20 cellular contexts compared by ENCODE assay signal in the genomic region with DNA sequence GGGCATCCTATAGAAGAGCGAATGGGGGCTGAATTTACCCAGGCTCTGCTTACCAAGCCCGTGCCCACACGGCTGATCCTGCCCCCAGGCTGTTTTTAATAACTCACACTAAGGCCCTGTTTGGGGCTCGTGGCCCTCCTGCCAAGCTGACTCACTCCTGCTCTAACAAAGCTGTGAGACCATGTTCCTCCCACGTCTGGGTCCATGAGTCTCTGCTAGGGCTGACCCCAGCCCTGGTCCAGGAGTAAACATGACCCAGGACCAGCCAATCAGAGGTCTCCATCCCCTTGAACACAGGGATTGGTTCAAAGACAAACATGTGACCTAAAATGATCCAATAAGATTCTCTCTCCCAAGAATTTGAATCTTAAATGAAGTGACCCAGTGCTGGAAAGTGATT. TPM values are rescaled to one million over a fixed set of nuclear protein-coding genes. Genes with fewer than 3 reads are reported as not detected.
A peak's percentile ranks its signal among the peaks of the same experiment; 100 is the strongest.
DNase-seq lines count a peak whose midpoint lies in the region; ATAC-seq and TF ChIP-seq lines count a peak whose summit lies in the region.
"Had no signal": no experiment of that assay in that cellular context is flagged by ENCODE, and none has a peak within 500 bp of the region (broad histone marks: within the 10 kb centered on the region; RNA-seq: fewer than 3 reads in every experiment).

No MANE protein-coding gene starts in this region.

- no peak for ATAC-seq in HG02798 (IDR thresholded peaks at IDR 0.05; ENCODE audit: poor library complexity, unreplicated experiment)
- ATAC-seq in GM18907 (IDR thresholded peaks at IDR 0.05; ENCODE audit: unreplicated experiment) = no peak
- ATAC-seq: Panc1, Right ventricle myocardium inferior had no signal

- peak; percentile 30 for DNase-seq in activated effector memory CD4-positive, alpha-beta T cell treated with anti-CD3 and anti-CD28 coated beads, Interleukin-2, amount 50 U/mL, for 16 hours
- DNase-seq in activated effector memory CD4-positive, alpha-beta T cell treated with Interleukin-2 at 50 U/mL for 16 hours = no peak
- DNase-seq in NCI-H69 (lab: John Stamatoyannopoulos, UW) (peak; percentile 11), fibroblast of mammary gland (ENCODE audit: low read depth) (peak; percentile 20), SK-N-DZ (ENCODE audit: low spot score) (no peak), SHP77 (lab: John Stamatoyannopoulos, UW) (no peak)
- DNase-seq: 8988T, GF-D8, NCI-H1092, NCI-H146, NCI-H2029 treated with DMSO at 0.1 percent for 48 hours, NCI-H2171 treated with DMSO at 0.1 percent for 48 hours, NCI-H446 treated with DMSO at 0.1 percent for 48 hours had no signal

- TF ChIP-seq CTCF in fibroblast of mammary gland (conservative IDR thresholded peaks at IDR 0.05; ENCODE audit: control insufficient read depth, insufficient read depth, low read depth, low read length) = no peak

- H3K4me3 ChIP-seq in fibroblast of mammary gland (ENCODE audit: control insufficient read depth, low read depth, low read length) = no peak overlapping the region
- H3K4me3 ChIP-seq: SK-N-MC had no signal

RNA-seq across cellular contexts. Expression of a gene that starts 57.1 kb away (rescaled TPM):
- not detected in 2 replicates for polyA plus RNA-seq in SK-N-DZ (2014; cell fraction: cytosol; rRNA removed)
- not detected in 2 replicates for polyA plus RNA-seq in SK-N-DZ (2014; cell fraction: nucleus; rRNA removed)
- polyA plus RNA-seq: AG04450, CD14-positive monocyte had no signal

Comparison
In these comparisons a context has a peak if more than half of its experiments do, and no peak if none do; other contexts are left out.
1. DNase-seq: peak in activated effector memory CD4-positive, alpha-beta T cell treated with anti-CD3 and anti-CD28 coated beads, Interleukin-2, amount 50 U/mL, for 16 hours (single experiment), NCI-H69 (single experiment) and fibroblast of mammary gland (single experiment); none in activated effector memory CD4-positive, alpha-beta T cell treated with Interleukin-2 at 50 U/mL for 16 hours (single experiment), SK-N-DZ (single experiment) and SHP77 (0 of 2).